Comparison of ENCODE assay signal across 21 cellular contexts in the genomic region with DNA sequence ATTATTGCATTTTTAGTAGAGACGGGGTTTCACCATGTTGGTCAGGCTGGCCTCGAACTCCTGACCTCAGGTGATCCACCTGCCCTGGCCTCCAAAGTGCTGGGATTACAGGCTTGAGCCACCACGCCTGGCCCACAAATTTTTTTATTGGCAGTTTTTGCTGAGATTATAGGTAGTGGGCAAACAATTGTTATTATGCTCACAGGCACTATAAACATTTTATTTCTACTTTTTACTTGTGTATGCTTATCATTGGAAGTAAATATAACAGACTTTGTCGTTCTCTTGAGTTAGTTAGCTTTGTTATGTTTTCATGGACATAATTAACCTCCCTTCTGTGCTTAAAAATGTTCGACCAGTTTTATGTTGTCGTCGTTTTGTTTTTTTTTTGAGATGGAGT. TPM values are rescaled to one million over a fixed set of nuclear protein-coding genes. Genes with fewer than 3 reads are reported as not detected.
DNase-seq lines count a peak whose midpoint lies in the region; ATAC-seq and TF ChIP-seq lines count a peak whose summit lies in the region.
"Had no signal": no experiment of that assay in that cellular context is flagged by ENCODE, and none has a peak within 500 bp of the region (broad histone marks: within the 10 kb centered on the region; RNA-seq: fewer than 3 reads in every experiment).

No MANE protein-coding gene starts in this region.

- DNase-seq in activated naive CD4-positive, alpha-beta T cell treated with anti-CD3 and anti-CD28 coated beads for 36 hours: no peak
- DNase-seq in memory B cell (ENCODE audit: low spot score in 2 of 2) (no peak), prostate gland (ENCODE audit: low spot score) (peak; percentile 15), LoVo (ENCODE audit: low spot score) (no peak), NOMO-1 treated with dmso at 0.1 percent for 144 hours (lab: John Stamatoyannopoulos, UW; ENCODE audit: unreplicated experiment) (no peak)
- DNase-seq: CD4-positive, CD25-positive, alpha-beta regulatory T cell; CD8-positive, alpha-beta memory T cell; COR-L47; DMS 273 treated with DMSO at 0.1 percent for 48 hours; DMS53; DND-41; EL; GM23248 had no signal

- peaks cover 47% of the 10 kb centered on the region for H3K4me1 Mint-ChIP-seq in activated naive CD4-positive, alpha-beta T cell treated with anti-CD3 and anti-CD28 coated beads, Interleukin-2, amount 50 U/mL, for 24 hours
- peaks cover 20% of the 10 kb centered on the region for H3K4me1 Mint-ChIP-seq in activated naive CD4-positive, alpha-beta T cell treated with anti-CD3 and anti-CD28 coated beads for 36 hours (ENCODE audit: low read depth)
- H3K4me1 Mint-ChIP-seq in memory B cell: peaks cover 28% of the 10 kb centered on the region

- H3K27me3 Mint-ChIP-seq in activated naive CD4-positive, alpha-beta T cell treated with anti-CD3 and anti-CD28 coated beads, Interleukin-2, amount 50 U/mL, for 24 hours: no peaks in the 10 kb centered on the region
- no peaks in the 10 kb centered on the region for H3K27me3 Mint-ChIP-seq in activated naive CD4-positive, alpha-beta T cell treated with anti-CD3 and anti-CD28 coated beads for 36 hours (ENCODE audit: low read depth)
- no peaks in the 10 kb centered on the region for H3K27me3 Mint-ChIP-seq in memory B cell
- H3K27me3 Mint-ChIP-seq: CD4-positive, CD25-positive, alpha-beta regulatory T cell; CD8-positive, alpha-beta memory T cell had no signal

- H3K9me3 Mint-ChIP-seq in activated naive CD4-positive, alpha-beta T cell treated with anti-CD3 and anti-CD28 coated beads, Interleukin-2, amount 50 U/mL, for 24 hours: no peaks in the 10 kb centered on the region
- H3K9me3 Mint-ChIP-seq in activated naive CD4-positive, alpha-beta T cell treated with anti-CD3 and anti-CD28 coated beads for 36 hours: no peaks in the 10 kb centered on the region
- H3K9me3 Mint-ChIP-seq in memory B cell: no peaks in the 10 kb centered on the region
- H3K9me3 Mint-ChIP-seq: CD4-positive, CD25-positive, alpha-beta regulatory T cell; CD8-positive, alpha-beta memory T cell had no signal

- no peak for TF ChIP-seq POLR2A in prostate gland (IDR thresholded peaks at IDR 0.05)

- peak overlapping the region; percentile 68 for H3K27ac Mint-ChIP-seq in activated naive CD4-positive, alpha-beta T cell treated with anti-CD3 and anti-CD28 coated beads, Interleukin-2, amount 50 U/mL, for 24 hours
- H3K27ac Mint-ChIP-seq in activated naive CD4-positive, alpha-beta T cell treated with anti-CD3 and anti-CD28 coated beads for 36 hours: no peak overlapping the region
- peak overlapping the region; percentile 79 for H3K27ac Mint-ChIP-seq in memory B cell
- H3K27ac Mint-ChIP-seq: CD4-positive, CD25-positive, alpha-beta regulatory T cell had no signal

- H3K36me3 ChIP-seq in prostate gland: no peaks in the 10 kb centered on the region

- H3K4me3 Mint-ChIP-seq in activated naive CD4-positive, alpha-beta T cell treated with anti-CD3 and anti-CD28 coated beads, Interleukin-2, amount 50 U/mL, for 24 hours: no peak overlapping the region
- H3K4me3 Mint-ChIP-seq in activated naive CD4-positive, alpha-beta T cell treated with anti-CD3 and anti-CD28 coated beads for 36 hours: no peak overlapping the region
- no peak overlapping the region for H3K4me3 Mint-ChIP-seq in memory B cell
- H3K4me3 Mint-ChIP-seq: CD8-positive, alpha-beta memory T cell had no signal

- CTCF ChIA-PET in activated naive CD4-positive, alpha-beta T cell treated with anti-CD3 and anti-CD28 coated beads for 36 hours (lab: Charles Lee): interaction anchor here (0.7 kb wide), 1 partner anchor 154 kb away, joined by 3 read pairs; no protein-coding TSS in a partner anchor

- WGBS in prostate gland: 67% methylated on average over 7 of the region's 7 CpGs

- H3K4me1 ChIP-seq in prostate gland (replicated peaks): no peaks in the 10 kb centered on the region

- no peak overlapping the region for H3K4me3 ChIP-seq in prostate gland
- H3K4me3 ChIP-seq: A549; BLaER1 treated with 17β-estradiol and CSF1 and Interleukin-3, amounts not matched to agents 10 nM and 100 nM; GM12878; GM23248; HAP-1 had no signal

- TF ChIP-seq CTCF in prostate gland (IDR thresholded peaks at IDR 0.05): no peak

- no peaks in the 10 kb centered on the region for H3K27me3 ChIP-seq in prostate gland (replicated peaks; ENCODE audit: insufficient read depth)
- H3K27me3 ChIP-seq: BLaER1 treated with 17β-estradiol and CSF1 and Interleukin-3, amounts not matched to agents 10 nM and 100 nM had no signal

- H3K9me3 ChIP-seq in prostate gland: no peaks in the 10 kb centered on the region
- H3K9me3 ChIP-seq: A549, HAP-1 had no signal

- ATAC-seq in memory B cell (ENCODE audit: low read depth): no peak
- ATAC-seq in GM21737 (IDR thresholded peaks at IDR 0.05; ENCODE audit: unreplicated experiment): no peak
- ATAC-seq: A549 had no signal

- H3K27ac ChIP-seq in prostate gland: peak overlapping the region in 1 of 2 donors; percentile 50
- H3K27ac ChIP-seq: 22Rv1, A549, GM23248, HL-60 had no signal

- intact Hi-C loops in activated naive CD4-positive, alpha-beta T cell treated with anti-CD3 and anti-CD28 coated beads for 36 hours (cut with micrococcal nuclease): no loop called here
- intact Hi-C loops in prostate gland (cut with DNase I): no loop called here

- peaks cover 8% of the 10 kb centered on the region for H3K36me3 Mint-ChIP-seq in activated naive CD4-positive, alpha-beta T cell treated with anti-CD3 and anti-CD28 coated beads, Interleukin-2, amount 50 U/mL, for 24 hours
- peaks cover 20% of the 10 kb centered on the region for H3K36me3 Mint-ChIP-seq in activated naive CD4-positive, alpha-beta T cell treated with anti-CD3 and anti-CD28 coated beads for 36 hours (ENCODE audit: low read depth)
- peaks cover 12% of the 10 kb centered on the region for H3K36me3 Mint-ChIP-seq in memory B cell

RNA-seq across cellular contexts. Expression of a gene that starts 23.9 kb away (rescaled TPM):
- 10 to 100 TPM in 1 of 2 experiments, 1 to 10 TPM in 1; 8.8 to 10.5 TPM for total RNA-seq in activated naive CD4-positive, alpha-beta T cell treated with anti-CD3 and anti-CD28 coated beads for 36 hours
- total RNA-seq in prostate gland: 10 to 100 TPM; 23.9 to 42.6 TPM
